In the genomic region with DNA sequence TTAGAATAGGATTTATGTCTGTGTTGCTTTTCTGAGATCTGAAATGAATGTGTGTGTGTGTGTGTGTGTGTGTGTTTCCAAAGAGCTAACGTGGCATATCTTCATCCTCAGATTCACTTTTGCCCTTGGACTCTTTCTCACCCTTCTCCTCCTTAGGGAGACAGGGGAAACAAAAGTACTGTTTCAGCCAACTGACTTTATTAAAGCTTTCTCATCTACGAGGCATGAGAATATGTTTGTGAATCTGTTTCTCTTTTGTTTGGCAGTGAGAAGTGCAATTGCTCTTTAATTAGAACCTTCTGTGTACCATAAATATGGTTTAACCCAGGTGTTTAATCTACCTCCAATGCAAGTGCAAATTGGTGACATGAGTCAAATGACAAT, we compare ENCODE assay signal across 13 cellular contexts.
DNase-seq lines count a peak whose midpoint lies in the region; ATAC-seq and TF ChIP-seq lines count a peak whose summit lies in the region.
"Had no signal": no experiment of that assay in that cellular context is flagged by ENCODE, and none has a peak within 500 bp of the region (broad histone marks: within the 10 kb centered on the region; RNA-seq: fewer than 3 reads in every experiment).

No MANE protein-coding gene starts in this region.

- H2BK15ac ChIP-seq in IMR-90 (ENCODE audit: low read depth, low read length) (peak overlapping the region; percentile 67; the same call in 1 of the 3 replicates), mesenchymal stem cell (ENCODE audit: low read depth, poor library complexity, severe bottlenecking) (no peak overlapping the region)

- H2AK5ac ChIP-seq in IMR-90 (ENCODE audit: low read depth, low read length) (peak overlapping the region; percentile 79; the same call in 1 of the 2 replicates), mesenchymal stem cell (ENCODE audit: low read length, severe bottlenecking) (no peak overlapping the region)

- H3K9me1 ChIP-seq in IMR-90 (ENCODE audit: insufficient read depth, low read length): no peaks in the 10 kb centered on the region

- DNase-seq in IMR-90: no peak
- DNase-seq in coronary artery (ENCODE audit: low spot score): no peak
- peak; percentile 80 for DNase-seq in mesenchymal stem cell
- no peak for DNase-seq in stimulated activated naive CD8-positive, alpha-beta T cell treated with anti-CD3 and anti-CD28 coated beads, Interleukin-15, Interleukin-2, amounts not matched to agents 100 U/mL and 50 U/mL, for 24 hours
- DNase-seq in NCI-H2171 treated with DMSO at 0.1 percent for 48 hours (lab: John Stamatoyannopoulos, UW): no peak
- no peak for DNase-seq in NCI-H510A (lab: John Stamatoyannopoulos, UW)
- DNase-seq: activated naive CD8-positive, alpha-beta T cell treated with anti-CD3 and anti-CD28 coated beads, Interleukin-2, amount 10 ng/mL, durations not matched to agents 7 days and 5 days; CD4-positive, CD25-positive, alpha-beta regulatory T cell; MV-4-11; NK-92 treated with Interleukin-12 subunit alpha and Interleukin-12 subunit beta, amount 100 ng/mL, for 24 hours; T-helper 2 cell had no signal

- no peak for TF ChIP-seq CTCF in IMR-90 (conservative IDR thresholded peaks at IDR 0.05; ENCODE audit: low read depth, low read length)
- TF ChIP-seq CTCF in coronary artery (IDR thresholded peaks at IDR 0.05): no peak

- H3K4me2 ChIP-seq in IMR-90 (ENCODE audit: low read depth, low read length): peak overlapping the region; percentile 81
- H3K4me2 ChIP-seq in mesenchymal stem cell (ENCODE audit: low read length, poor library complexity, severe bottlenecking): no peak overlapping the region

- H3K27ac ChIP-seq in IMR-90 (ENCODE audit: insufficient read depth, low read length) (peak overlapping the region; percentile 51; the same call in 1 of the 2 replicates), coronary artery (peak overlapping the region; percentile 60 to 84), mesenchymal stem cell (ENCODE audit: low read length, poor library complexity, severe bottlenecking) (peak overlapping the region; percentile 89), subcutaneous abdominal adipose tissue (ENCODE audit: low read depth, low read length) (peak overlapping the region; percentile 97)

- peak overlapping the region; percentile 90 for H2BK20ac ChIP-seq in IMR-90 (ENCODE audit: low read depth, low read length)

- H2BK5ac ChIP-seq in IMR-90 (ENCODE audit: low read depth, low read length, poor library complexity, severe bottlenecking): peak overlapping the region; percentile 97
- no peak overlapping the region for H2BK5ac ChIP-seq in mesenchymal stem cell (ENCODE audit: low read depth, low read length, poor library complexity, severe bottlenecking)

- H3K79me1 ChIP-seq in IMR-90 (ENCODE audit: low read depth in 1 of 2, low read length in 2 of 2) (no peaks in the 10 kb centered on the region), mesenchymal stem cell (replicated peaks; ENCODE audit: low read length, poor library complexity, severe bottlenecking) (no peaks in the 10 kb centered on the region)

- H3K9ac ChIP-seq in IMR-90 (ENCODE audit: low read depth, low read length): peak overlapping the region; percentile 4; the same call in 1 of the 2 replicates
- H3K9ac ChIP-seq in mesenchymal stem cell (ENCODE audit: low read length): peak overlapping the region; percentile 87
- H3K9ac ChIP-seq in subcutaneous abdominal adipose tissue (ENCODE audit: low read length in 5 of 5): peak overlapping the region in 4 of 5 donors; percentile 14 to 83 (median 46)

- no peaks in the 10 kb centered on the region for H4K20me1 ChIP-seq in IMR-90 (ENCODE audit: insufficient read depth, low read length)

- H3K56ac ChIP-seq in IMR-90 (ENCODE audit: extremely low read depth, insufficient read depth, low read length): peak overlapping the region; percentile 27; the same call in 1 of the 2 replicates

- TF ChIP-seq POLR2A in IMR-90 (IDR thresholded peaks at IDR 0.05; ENCODE audit: low read depth, low read length): no peak

- H3K27me3 ChIP-seq in IMR-90 (ENCODE audit: control insufficient read depth, insufficient read depth, low read length) (no peaks in the 10 kb centered on the region), mesenchymal stem cell (ENCODE audit: control insufficient read depth in 1 of 2, insufficient read depth in 1 of 2, low read length in 2 of 2) (no peaks in the 10 kb centered on the region), subcutaneous abdominal adipose tissue (ENCODE audit: control insufficient read depth in 5 of 5, insufficient read depth in 4 of 5, low read length in 5 of 5) (no peaks in the 10 kb centered on the region)

- ATAC-seq in IMR-90 (ENCODE audit: low read depth) (no peak), GM21367 (IDR thresholded peaks at IDR 0.05; ENCODE audit: unreplicated experiment) (no peak)
- no peak for ATAC-seq in stimulated activated naive CD8-positive, alpha-beta T cell treated with anti-CD3 and anti-CD28 coated beads, Interleukin-15, Interleukin-2, amounts not matched to agents 100 U/mL and 50 U/mL, for 24 hours

- H3K4ac ChIP-seq in IMR-90 (ENCODE audit: low read depth, low read length): peak overlapping the region; percentile 85
- H3K4ac ChIP-seq in mesenchymal stem cell (ENCODE audit: low read depth in 1 of 2, low read length in 2 of 2): peak overlapping the region in 1 of 2 experiments; percentile 47

- H3K4me1 ChIP-seq in IMR-90 (ENCODE audit: control insufficient read depth, insufficient read depth, low read length) (peaks cover 9% of the 10 kb centered on the region), mesenchymal stem cell (ENCODE audit: control insufficient read depth, insufficient read depth, low read depth, low read length) (no peaks in the 10 kb centered on the region), subcutaneous abdominal adipose tissue (ENCODE audit: control insufficient read depth in 5 of 5, insufficient read depth in 5 of 5, low read length in 5 of 5) (peaks cover 2 to 39% (median 15%) of the 10 kb centered on the region in 5 donors)

- POLR2A ChIA-PET in IMR-90 (lab: Charles Lee; ENCODE audit: unreplicated experiment): no interaction called here

- dilution Hi-C loops in IMR-90 (cut with HindIII; ENCODE audit: low sequenced_read_pairs, unreplicated experiment): no loop called here

- H2BK12ac ChIP-seq in mesenchymal stem cell (ENCODE audit: low read length in 2 of 2): no peak overlapping the region

- no TSS peak for BruUV-seq in IMR-90 (replicated peaks; lab: Mats Ljungman, UMichigan)

- CTCF ChIA-PET in IMR-90 (lab: Yijun Ruan, JAX): interaction anchor here (0.6 to 1.2 kb wide), 2 partner anchors 133 to 195 kb away, joined by 3 to 4 read pairs; no protein-coding TSS in a partner anchor

- intact Hi-C loops in IMR-90 (cut with micrococcal nuclease): loop anchor here (2.0 kb wide), 2 partner anchors 187 to 263 kb away; a partner anchor contains a TSS

- in situ Hi-C loops in IMR-90 (cut with MboI; ENCODE audit: low sequenced_read_pairs): loop anchor here (10.0 kb wide), 1 partner anchor 187 kb away; a partner anchor contains a TSS

- no CpG with 5 or more reads among the region's 2 CpGs for WGBS in IMR-90 (ENCODE audit: extremely low coverage in 2 of 2, insufficient read length in 1 of 2), 2 experiments
- 0% methylated on average over 1 of the region's 2 CpGs for WGBS in mesenchymal stem cell

- peak overlapping the region; percentile 76 for H4K91ac ChIP-seq in IMR-90 (ENCODE audit: insufficient read depth, low read depth, low read length)
- H4K91ac ChIP-seq in mesenchymal stem cell (ENCODE audit: low read length): no peak overlapping the region

- H2AFZ ChIP-seq in IMR-90 (replicated peaks; ENCODE audit: low read length, poor library complexity) (peak overlapping the region; percentile 68), mesenchymal stem cell (ENCODE audit: low read depth, low read length) (no peak overlapping the region)

- H3K18ac ChIP-seq in IMR-90 (ENCODE audit: low read depth, low read length): peak overlapping the region; percentile 96
- peak overlapping the region; percentile 9 to 85 for H3K18ac ChIP-seq in mesenchymal stem cell (ENCODE audit: low read depth in 1 of 2, low read length in 2 of 2)

- no peak for TF ChIP-seq RAD21 in IMR-90 (IDR thresholded peaks at IDR 0.05; ENCODE audit: low read length)

- H3K23ac ChIP-seq in IMR-90 (ENCODE audit: low read depth, low read length) (peak overlapping the region; percentile 62; the same call in 1 of the 2 replicates), mesenchymal stem cell (ENCODE audit: low read length in 2 of 2) (no peak overlapping the region)

- H3K36me3 ChIP-seq in IMR-90 (ENCODE audit: control insufficient read depth, insufficient read depth, low read length): no peaks in the 10 kb centered on the region
- no peaks in the 10 kb centered on the region for H3K36me3 ChIP-seq in mesenchymal stem cell (ENCODE audit: control insufficient read depth in 1 of 2, insufficient read depth in 2 of 2, low read depth in 1 of 2, low read length in 2 of 2)
- no peaks in the 10 kb centered on the region for H3K36me3 ChIP-seq in subcutaneous abdominal adipose tissue (ENCODE audit: control insufficient read depth in 5 of 5, insufficient read depth in 5 of 5, low read length in 5 of 5)

- H3K14ac ChIP-seq in IMR-90 (replicated peaks; ENCODE audit: low read depth, low read length): peak overlapping the region; percentile 79
- H3K14ac ChIP-seq in mesenchymal stem cell (ENCODE audit: low read length in 2 of 2): no peak overlapping the region

- H2BK120ac ChIP-seq in IMR-90 (ENCODE audit: low read depth, low read length) (peak overlapping the region; percentile 93), mesenchymal stem cell (ENCODE audit: low read depth, low read length) (peak overlapping the region; percentile 6)

- H4K8ac ChIP-seq in IMR-90 (ENCODE audit: low read depth in 2 of 2, low read length in 2 of 2): peak overlapping the region; percentile 10 to 74; a peak in 3 of 4 replicates
- peak overlapping the region; percentile 35 for H4K8ac ChIP-seq in mesenchymal stem cell (ENCODE audit: low read length)

- peak overlapping the region; percentile 71 for H2AK9ac ChIP-seq in IMR-90 (replicated peaks; ENCODE audit: low read depth, low read length, poor library complexity)

- H3K9me3 ChIP-seq in IMR-90 (ENCODE audit: control insufficient read depth, insufficient read depth, low read length) (no peaks in the 10 kb centered on the region), mesenchymal stem cell (ENCODE audit: control insufficient read depth, low read length) (no peaks in the 10 kb centered on the region), subcutaneous abdominal adipose tissue (ENCODE audit: control insufficient read depth in 5 of 5, low read length in 5 of 5) (no peaks in the 10 kb centered on the region)

- peak overlapping the region; percentile 99; the same call in 1 of the 2 replicates for H4K5ac ChIP-seq in IMR-90 (ENCODE audit: low read depth, low read length)

- H3K4me3 ChIP-seq in IMR-90 (ENCODE audit: insufficient read depth, low read depth, low read length) (no peak overlapping the region), coronary artery (peak overlapping the region; percentile 56), mesenchymal stem cell (ENCODE audit: insufficient read depth in 1 of 2, low read depth in 1 of 2, low read length in 2 of 2) (peak overlapping the region in 1 of 2 experiments; percentile 73), subcutaneous abdominal adipose tissue (ENCODE audit: low read depth in 1 of 5, low read length in 5 of 5) (peak overlapping the region in 4 of 5 donors; percentile 4 to 38 (median 12))

Comparison
In these comparisons a context has a peak if more than half of its experiments do, and no peak if none do; other contexts are left out.
1. H3K9ac ChIP-seq: peak in every context shown above with its lines; median percentile 87 in mesenchymal stem cell; 46 in subcutaneous abdominal adipose tissue; 4 in IMR-90.